10 cellular contexts compared by ENCODE assay signal in the genomic region with DNA sequence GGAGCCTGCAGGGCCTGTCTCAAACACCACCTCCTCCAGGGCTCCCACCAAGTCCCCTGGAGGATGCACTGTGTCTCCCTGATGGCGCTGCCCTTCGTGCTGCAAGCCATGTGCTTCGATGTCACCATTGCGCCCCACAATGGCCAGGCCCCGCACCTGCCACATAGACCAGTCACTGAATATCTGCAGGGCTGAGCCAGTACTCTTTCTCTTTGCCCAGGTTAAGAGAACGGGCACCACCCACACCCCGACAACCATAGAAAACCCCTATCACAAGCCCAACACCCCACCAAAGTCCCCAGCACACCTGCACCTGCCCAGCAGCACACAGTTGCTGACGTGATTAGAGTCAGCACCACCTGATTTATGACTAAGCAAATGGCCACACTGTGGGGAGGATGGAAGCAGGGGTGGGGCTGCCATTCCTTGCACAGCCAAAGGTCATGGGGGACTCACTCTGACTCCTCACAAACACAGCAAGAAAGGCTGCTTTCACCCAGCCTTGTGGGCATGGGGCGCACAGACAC.
DNase-seq lines count a peak whose midpoint lies in the region; ATAC-seq and TF ChIP-seq lines count a peak whose summit lies in the region.
"Had no signal": no experiment of that assay in that cellular context is flagged by ENCODE, and none has a peak within 500 bp of the region (broad histone marks: within the 10 kb centered on the region; RNA-seq: fewer than 3 reads in every experiment).

No MANE protein-coding gene starts in this region.

- no peak for TF ChIP-seq CTCF in HFFc6 (IDR thresholded peaks at IDR 0.05)

- no peaks in the 10 kb centered on the region for H3K9me3 ChIP-seq in right cardiac atrium (ENCODE audit: control insufficient read depth, low read length)
- H3K9me3 ChIP-seq in NT2/D1 (ENCODE audit: insufficient read depth, low read length), result no peaks in the 10 kb centered on the region

- H3K27me3 ChIP-seq in right cardiac atrium (ENCODE audit: control insufficient read depth, insufficient read depth) (no peaks in the 10 kb centered on the region), NT2/D1 (ENCODE audit: insufficient read depth, insufficient read length) (no peaks in the 10 kb centered on the region)

- intact Hi-C loops in Right ventricle myocardium inferior (cut with DNase I), result no loop called here
- intact Hi-C loops in right cardiac atrium (cut with DNase I), result no loop called here
- intact Hi-C loops in dendritic cell treated with granulocyte-macrophage colony-stimulating factor and Interleukin-4, amounts not matched to agents 40 ng/mL and 50 ng/mL, for 4 days (cut with micrococcal nuclease), result no loop called here

- H3K27me3 Mint-ChIP-seq in dendritic cell treated with granulocyte-macrophage colony-stimulating factor and Interleukin-4, amounts not matched to agents 40 ng/mL and 50 ng/mL, for 4 days, result no peaks in the 10 kb centered on the region
- peaks cover 4% of the 10 kb centered on the region for H3K27me3 Mint-ChIP-seq in HFFc6 (ENCODE audit: insufficient read depth)
- H3K27me3 Mint-ChIP-seq: activated naive CD4-positive, alpha-beta T cell treated with anti-CD3 and anti-CD28 coated beads, Interleukin-2, amount 50 U/mL, for 24 hours had no signal

- peak; percentile 76 for DNase-seq in Right ventricle myocardium inferior (ENCODE audit: missing footprints)
- no peak for DNase-seq in right cardiac atrium
- peak; percentile 20 for DNase-seq in NT2/D1 (ENCODE audit: low read depth, low spot score)
- peak; percentile 17 for DNase-seq in stimulated activated naive CD8-positive, alpha-beta T cell treated with anti-CD3 and anti-CD28 coated beads, Interleukin-15, Interleukin-2, amounts not matched to agents 100 U/mL and 50 U/mL, for 24 hours
- DNase-seq in HFFc6, result no peak
- no peak for DNase-seq in COR-L47 (lab: John Stamatoyannopoulos, UW)
- DNase-seq in NCI-H1092 treated with DMSO at 0.1 percent for 48 hours (lab: John Stamatoyannopoulos, UW), result no peak
- DNase-seq: SW 1271 had no signal

- ATAC-seq in Right ventricle myocardium inferior (no peak), right cardiac atrium (no peak)
- peak; percentile 45 for ATAC-seq in stimulated activated naive CD8-positive, alpha-beta T cell treated with anti-CD3 and anti-CD28 coated beads, Interleukin-15, Interleukin-2, amounts not matched to agents 100 U/mL and 50 U/mL, for 24 hours

- no peak overlapping the region for H3K4me3 Mint-ChIP-seq in dendritic cell treated with granulocyte-macrophage colony-stimulating factor and Interleukin-4, amounts not matched to agents 40 ng/mL and 50 ng/mL, for 4 days
- H3K4me3 Mint-ChIP-seq in HFFc6, result no peak overlapping the region
- H3K4me3 Mint-ChIP-seq: activated naive CD4-positive, alpha-beta T cell treated with anti-CD3 and anti-CD28 coated beads, Interleukin-2, amount 50 U/mL, for 24 hours had no signal

- H3K36me3 Mint-ChIP-seq in dendritic cell treated with granulocyte-macrophage colony-stimulating factor and Interleukin-4, amounts not matched to agents 40 ng/mL and 50 ng/mL, for 4 days (ENCODE audit: low read depth), result peaks cover 85% of the 10 kb centered on the region
- peaks cover 13% of the 10 kb centered on the region for H3K36me3 Mint-ChIP-seq in HFFc6 (ENCODE audit: low read depth)

- peak overlapping the region; percentile 57 for H3K27ac Mint-ChIP-seq in dendritic cell treated with granulocyte-macrophage colony-stimulating factor and Interleukin-4, amounts not matched to agents 40 ng/mL and 50 ng/mL, for 4 days
- H3K27ac Mint-ChIP-seq in HFFc6, result no peak overlapping the region
- H3K27ac Mint-ChIP-seq: activated naive CD4-positive, alpha-beta T cell treated with anti-CD3 and anti-CD28 coated beads, Interleukin-2, amount 50 U/mL, for 24 hours had no signal

- peaks cover 6% of the 10 kb centered on the region for H3K4me1 ChIP-seq in right cardiac atrium (ENCODE audit: control insufficient read depth, insufficient read depth, low read length)
- H3K4me1 ChIP-seq in NT2/D1 (ENCODE audit: insufficient read depth, insufficient read length), result peaks cover 8% of the 10 kb centered on the region

- peaks cover 6% of the 10 kb centered on the region for H3K36me3 ChIP-seq in NT2/D1 (ENCODE audit: insufficient read depth, insufficient read length, low read length)

- H3K9me3 Mint-ChIP-seq in dendritic cell treated with granulocyte-macrophage colony-stimulating factor and Interleukin-4, amounts not matched to agents 40 ng/mL and 50 ng/mL, for 4 days, result no peaks in the 10 kb centered on the region
- no peaks in the 10 kb centered on the region for H3K9me3 Mint-ChIP-seq in HFFc6
- H3K9me3 Mint-ChIP-seq: activated naive CD4-positive, alpha-beta T cell treated with anti-CD3 and anti-CD28 coated beads, Interleukin-2, amount 50 U/mL, for 24 hours had no signal

- WGBS in right cardiac atrium, result 87% methylated on average over 9 of the region's 9 CpGs

- H3K27ac ChIP-seq in right cardiac atrium (ENCODE audit: low read length), result no peak overlapping the region

- H3K4me3 ChIP-seq in right cardiac atrium (ENCODE audit: low read length), result no peak overlapping the region
- H3K4me3 ChIP-seq in NT2/D1 (ENCODE audit: insufficient read length, low read depth), result no peak overlapping the region

- H3K4me1 Mint-ChIP-seq in dendritic cell treated with granulocyte-macrophage colony-stimulating factor and Interleukin-4, amounts not matched to agents 40 ng/mL and 50 ng/mL, for 4 days (ENCODE audit: low read depth), result peaks cover 81% of the 10 kb centered on the region
- peaks cover 16% of the 10 kb centered on the region for H3K4me1 Mint-ChIP-seq in HFFc6 (ENCODE audit: low read depth)
- H3K4me1 Mint-ChIP-seq: activated naive CD4-positive, alpha-beta T cell treated with anti-CD3 and anti-CD28 coated beads, Interleukin-2, amount 50 U/mL, for 24 hours had no signal

- no peak overlapping the region for H3K9ac ChIP-seq in NT2/D1 (ENCODE audit: insufficient read length, low read depth)

Comparison
In these comparisons a context has a peak if more than half of its experiments do, and no peak if none do; other contexts are left out.
1. DNase-seq: peak in Right ventricle myocardium inferior (single experiment), NT2/D1 (single experiment) and stimulated activated naive CD8-positive, alpha-beta T cell treated with anti-CD3 and anti-CD28 coated beads, Interleukin-15, Interleukin-2, amounts not matched to agents 100 U/mL and 50 U/mL, for 24 hours (single experiment); none in right cardiac atrium (0 of 3), HFFc6 (single experiment), COR-L47 (single experiment) and NCI-H1092 treated with DMSO at 0.1 percent for 48 hours (single experiment).